Comparison of ENCODE assay signal across 16 cellular contexts in genomic region chr5:54212331-54212730, GRCh38.
"Had no signal": no experiment of that assay in that cellular context is flagged by ENCODE, and none has a peak within 500 bp of the region (broad histone marks: within the 10 kb centered on the region; RNA-seq: fewer than 3 reads in every experiment).

No MANE protein-coding gene starts in this region.

- H3K4me2 ChIP-seq: hepatocyte had no signal

- H3K9me3 Mint-ChIP-seq: activated naive CD4-positive, alpha-beta T cell treated with anti-CD3 and anti-CD28 coated beads, Interleukin-2, amount 10 ng/mL, durations not matched to agents 7 days and 5 days; activated T-helper 17 cell treated with anti-CD3 and anti-CD28 coated beads, Interleukin-2, amount 50 U/mL, for 72 hours; effector memory CD8-positive, alpha-beta T cell; naive B cell; stimulated activated naive CD8-positive, alpha-beta T cell treated with anti-CD3 and anti-CD28 coated beads, Interleukin-15, amount 100 ng/mL, for 72 hours had no signal

- H3K79me2 ChIP-seq: parathyroid adenoma had no signal

- H3K4me1 Mint-ChIP-seq: activated naive CD4-positive, alpha-beta T cell treated with anti-CD3 and anti-CD28 coated beads, Interleukin-2, amount 10 ng/mL, durations not matched to agents 7 days and 5 days had no signal

- H3K27me3 Mint-ChIP-seq: activated naive CD4-positive, alpha-beta T cell treated with anti-CD3 and anti-CD28 coated beads, Interleukin-2, amount 10 ng/mL, durations not matched to agents 7 days and 5 days; activated T-helper 17 cell treated with anti-CD3 and anti-CD28 coated beads, Interleukin-2, amount 50 U/mL, for 72 hours; effector memory CD8-positive, alpha-beta T cell; naive B cell; stimulated activated naive CD8-positive, alpha-beta T cell treated with anti-CD3 and anti-CD28 coated beads, Interleukin-15, amount 100 ng/mL, for 72 hours had no signal

- H3K27ac Mint-ChIP-seq: activated naive CD4-positive, alpha-beta T cell treated with anti-CD3 and anti-CD28 coated beads, Interleukin-2, amount 10 ng/mL, durations not matched to agents 7 days and 5 days; activated T-helper 17 cell treated with anti-CD3 and anti-CD28 coated beads, Interleukin-2, amount 50 U/mL, for 72 hours; effector memory CD8-positive, alpha-beta T cell had no signal

- DNase-seq: activated CD4-positive, alpha-beta T cell treated with anti-CD3 and anti-CD28 coated beads for 1 hour; activated CD4-positive, alpha-beta T cell treated with anti-CD3 and anti-CD28 coated beads, Interleukin-2, amount 50 U/mL, for 48 hours; activated naive CD4-positive, alpha-beta T cell treated with anti-CD3 and anti-CD28 coated beads, Interleukin-2, amount 10 ng/mL, durations not matched to agents 7 days and 5 days; dermis blood vessel endothelial cell; effector memory CD8-positive, alpha-beta T cell; left lung; mammary epithelial cell; naive B cell; stimulated activated CD4-positive, alpha-beta T cell treated with anti-CD3 and anti-CD28 coated beads, Interleukin-1b, Interleukin-23, amount 100 ng/mL, for 48 hours; stimulated activated naive CD8-positive, alpha-beta T cell treated with anti-CD3 and anti-CD28 coated beads, Interleukin-15, amount 100 ng/mL, for 72 hours; T-helper 9 cell; upper lobe of right lung had no signal

- H3K36me3 Mint-ChIP-seq: activated naive CD4-positive, alpha-beta T cell treated with anti-CD3 and anti-CD28 coated beads, Interleukin-2, amount 10 ng/mL, durations not matched to agents 7 days and 5 days; naive B cell had no signal

- H3K27ac ChIP-seq: hepatocyte, left lung, parathyroid adenoma, upper lobe of right lung had no signal

- FAIRE-seq: keratinocyte had no signal

- H3K36me3 ChIP-seq: left lung, upper lobe of right lung had no signal

- ATAC-seq: activated T-helper 17 cell treated with anti-CD3 and anti-CD28 coated beads, Interleukin-2, amount 50 U/mL, for 72 hours; effector memory CD8-positive, alpha-beta T cell; left lung; stimulated activated naive CD8-positive, alpha-beta T cell treated with anti-CD3 and anti-CD28 coated beads, Interleukin-15, amount 100 ng/mL, for 72 hours; upper lobe of right lung had no signal

- H2AFZ ChIP-seq: hepatocyte, parathyroid adenoma had no signal

- H3K4me1 ChIP-seq: left lung, parathyroid adenoma, upper lobe of right lung had no signal

- H3K9ac ChIP-seq: parathyroid adenoma had no signal

- H3K4me3 Mint-ChIP-seq: activated naive CD4-positive, alpha-beta T cell treated with anti-CD3 and anti-CD28 coated beads, Interleukin-2, amount 10 ng/mL, durations not matched to agents 7 days and 5 days; activated T-helper 17 cell treated with anti-CD3 and anti-CD28 coated beads, Interleukin-2, amount 50 U/mL, for 72 hours; effector memory CD8-positive, alpha-beta T cell; naive B cell; stimulated activated naive CD8-positive, alpha-beta T cell treated with anti-CD3 and anti-CD28 coated beads, Interleukin-15, amount 100 ng/mL, for 72 hours had no signal

- H3K27me3 ChIP-seq: hepatocyte, left lung, upper lobe of right lung had no signal

- H3K9me3 ChIP-seq: left lung, upper lobe of right lung had no signal

- H3K4me3 ChIP-seq: hepatocyte, left lung, upper lobe of right lung had no signal
